Comparison of ENCODE assay signal across 18 cellular contexts in genomic region chr9:353077-353476, GRCh38.
DNase-seq lines count a peak whose midpoint lies in the region; ATAC-seq and TF ChIP-seq lines count a peak whose summit lies in the region.
"Had no signal": no experiment of that assay in that cellular context is flagged by ENCODE, and none has a peak within 500 bp of the region (broad histone marks: within the 10 kb centered on the region; RNA-seq: fewer than 3 reads in every experiment).

No MANE protein-coding gene starts in this region.

- H3K9me3 Mint-ChIP-seq in activated naive CD8-positive, alpha-beta T cell (ENCODE audit: low read depth), result no peaks in the 10 kb centered on the region
- H3K9me3 Mint-ChIP-seq in activated naive CD8-positive, alpha-beta T cell treated with anti-CD3 and anti-CD28 coated beads, Interleukin-2, amount 50 U/mL, for 24 hours, result no peaks in the 10 kb centered on the region

- H3K27ac Mint-ChIP-seq in activated naive CD8-positive, alpha-beta T cell, result peak overlapping the region; percentile 46
- no peak overlapping the region for H3K27ac Mint-ChIP-seq in activated naive CD8-positive, alpha-beta T cell treated with anti-CD3 and anti-CD28 coated beads, Interleukin-2, amount 50 U/mL, for 24 hours

- no peak overlapping the region for H3K4me3 ChIP-seq in esophagus muscularis mucosa
- H3K4me3 ChIP-seq: K562 had no signal

- TF ChIP-seq EP300 in esophagus muscularis mucosa (IDR thresholded peaks at IDR 0.05), result no peak

- H3K4me1 ChIP-seq in esophagus muscularis mucosa, result peaks cover 0 to 28% (median 19%) of the 10 kb centered on the region in 4 donors
- H3K4me1 ChIP-seq: Caco-2 had no signal

- TF ChIP-seq POLR2A in esophagus muscularis mucosa (IDR thresholded peaks at IDR 0.05; ENCODE audit: low read depth), result no peak

- H3K36me3 Mint-ChIP-seq in activated naive CD8-positive, alpha-beta T cell, result peaks cover under 1% of the 10 kb centered on the region
- H3K36me3 Mint-ChIP-seq in activated naive CD8-positive, alpha-beta T cell treated with anti-CD3 and anti-CD28 coated beads, Interleukin-2, amount 50 U/mL, for 24 hours (ENCODE audit: low read depth), result peaks cover 23% of the 10 kb centered on the region

- H3K4me1 Mint-ChIP-seq in activated naive CD8-positive, alpha-beta T cell (ENCODE audit: low read depth), result peaks cover 47% of the 10 kb centered on the region
- peaks cover 24% of the 10 kb centered on the region for H3K4me1 Mint-ChIP-seq in activated naive CD8-positive, alpha-beta T cell treated with anti-CD3 and anti-CD28 coated beads, Interleukin-2, amount 50 U/mL, for 24 hours

- intact Hi-C loops in esophagus muscularis mucosa (cut with DNase I), result no loop called here

- DNase-seq in DMS 273 (lab: John Stamatoyannopoulos, UW; ENCODE audit: unreplicated experiment) (peak; percentile 10), DMS 273 treated with DMSO at 0.1 percent for 48 hours (lab: John Stamatoyannopoulos, UW) (no peak), islet precursor cell (peak; percentile 32), esophagus muscularis mucosa (ENCODE audit: extremely low spot score) (no peak), COLO829 (ENCODE audit: low spot score) (no peak)
- no peak for DNase-seq in activated naive CD8-positive, alpha-beta T cell treated with anti-CD3 and anti-CD28 coated beads, Interleukin-2, amount 50 U/mL, for 24 hours
- DNase-seq: 8988T, Caco-2, DMS53, NCI-H1436 treated with DMSO at 0.1 percent for 48 hours, NCI-H2081 treated with DMSO at 0.1 percent for 48 hours, NCI-H510A, NCI-H774, PC-3 had no signal

- H3K9me3 ChIP-seq in esophagus muscularis mucosa, result no peaks in the 10 kb centered on the region
- H3K9me3 ChIP-seq: Caco-2 had no signal

- no peak for ATAC-seq in activated naive CD8-positive, alpha-beta T cell treated with anti-CD3 and anti-CD28 coated beads, Interleukin-2, amount 50 U/mL, for 24 hours
- ATAC-seq in HG03342 (IDR thresholded peaks at IDR 0.05; ENCODE audit: unreplicated experiment), result no peak
- ATAC-seq: K562, PC-3 had no signal

- H3K27me3 Mint-ChIP-seq in activated naive CD8-positive, alpha-beta T cell, result no peaks in the 10 kb centered on the region
- no peaks in the 10 kb centered on the region for H3K27me3 Mint-ChIP-seq in activated naive CD8-positive, alpha-beta T cell treated with anti-CD3 and anti-CD28 coated beads, Interleukin-2, amount 50 U/mL, for 24 hours

- H3K27me3 ChIP-seq in esophagus muscularis mucosa, result no peaks in the 10 kb centered on the region

- TF ChIP-seq CTCF in esophagus muscularis mucosa (IDR thresholded peaks at IDR 0.05), result no peak

- peak overlapping the region in 2 of 4 donors; percentile 1 to 61 for H3K27ac ChIP-seq in esophagus muscularis mucosa (replicated peaks in 1 of 4)
- H3K27ac ChIP-seq: RWPE1 had no signal

- WGBS in esophagus muscularis mucosa, result 27% methylated on average over 1 of the region's 1 CpG

- H3K4me3 Mint-ChIP-seq in activated naive CD8-positive, alpha-beta T cell, result no peak overlapping the region
- no peak overlapping the region for H3K4me3 Mint-ChIP-seq in activated naive CD8-positive, alpha-beta T cell treated with anti-CD3 and anti-CD28 coated beads, Interleukin-2, amount 50 U/mL, for 24 hours

- peaks cover 0 to 18% (median 0%) of the 10 kb centered on the region in 4 donors for H3K36me3 ChIP-seq in esophagus muscularis mucosa

Comparison
In these comparisons a context has a peak if more than half of its experiments do, and no peak if none do; other contexts are left out.
1. DNase-seq: peak in DMS 273 (single experiment) and islet precursor cell (single experiment); none in DMS 273 treated with DMSO at 0.1 percent for 48 hours (single experiment), activated naive CD8-positive, alpha-beta T cell treated with anti-CD3 and anti-CD28 coated beads, Interleukin-2, amount 50 U/mL, for 24 hours (single experiment), esophagus muscularis mucosa (single experiment) and COLO829 (single experiment).